18 cellular contexts compared by ENCODE assay signal in genomic region chr9:81266674-81267073, GRCh38.
A peak's percentile ranks its signal among the peaks of the same experiment; 100 is the strongest.
DNase-seq lines count a peak whose midpoint lies in the region; ATAC-seq, FAIRE-seq and TF ChIP-seq lines count a peak whose summit lies in the region.
"Had no signal": no experiment of that assay in that cellular context is flagged by ENCODE, and none has a peak within 500 bp of the region (broad histone marks: within the 10 kb centered on the region; RNA-seq: fewer than 3 reads in every experiment).

No MANE protein-coding gene starts in this region.

- DNase-seq in GM04503 (ENCODE audit: low read depth) (peak; percentile 8), PC-3 (peak; percentile 64), endothelial cell of umbilical vein (ENCODE audit: low read depth, low spot score) (no peak), kidney epithelial cell (ENCODE audit: low read depth) (peak; percentile 61), inferior parietal cortex (ENCODE audit: extremely low spot score) (no peak), NCI-H69 (lab: John Stamatoyannopoulos, UW) (no peak)
- DNase-seq in activated CD8-positive, alpha-beta T cell treated with anti-CD3 and anti-CD28 coated beads for 36 hours, result no peak
- DNase-seq: activated CD4-positive, alpha-beta memory T cell treated with anti-CD3 and anti-CD28 coated beads, Interleukin-2, amount 10 ng/mL, durations not matched to agents 7 days and 5 days; activated T-cell treated with anti-CD3 and anti-CD28 coated beads, Interleukin-2, amount 50 U/mL, for 48 hours; effector memory CD4-positive, alpha-beta T cell; immature natural killer cell; naive thymus-derived CD8-positive, alpha-beta T cell; NCI-H2029 treated with DMSO at 0.1 percent for 48 hours; NCI-H526 treated with DMSO at 0.1 percent for 48 hours; testis had no signal

- H3K36me3 Mint-ChIP-seq in activated CD8-positive, alpha-beta T cell treated with anti-CD3 and anti-CD28 coated beads for 36 hours (ENCODE audit: low read depth), result no peaks in the 10 kb centered on the region
- H3K36me3 Mint-ChIP-seq: activated naive CD8-positive, alpha-beta T cell; immature natural killer cell; naive thymus-derived CD8-positive, alpha-beta T cell had no signal

- CTCF ChIA-PET in PC-3 (lab: Charles Lee), result no interaction called here
- CTCF ChIA-PET in endothelial cell of umbilical vein (lab: Charles Lee), result no interaction called here
- CTCF ChIA-PET in activated CD8-positive, alpha-beta T cell treated with anti-CD3 and anti-CD28 coated beads for 36 hours (lab: Charles Lee), result no interaction called here

- no peaks in the 10 kb centered on the region for H3K4me1 Mint-ChIP-seq in activated CD8-positive, alpha-beta T cell treated with anti-CD3 and anti-CD28 coated beads for 36 hours (ENCODE audit: low read depth)
- H3K4me1 Mint-ChIP-seq: activated CD4-positive, alpha-beta memory T cell treated with anti-CD3 and anti-CD28 coated beads, Interleukin-2, amount 10 ng/mL, durations not matched to agents 7 days and 5 days; central memory CD8-positive, alpha-beta T cell; immature natural killer cell; naive thymus-derived CD8-positive, alpha-beta T cell had no signal

- no peak overlapping the region for H3K27ac Mint-ChIP-seq in activated CD8-positive, alpha-beta T cell treated with anti-CD3 and anti-CD28 coated beads for 36 hours
- H3K27ac Mint-ChIP-seq: activated CD4-positive, alpha-beta memory T cell treated with anti-CD3 and anti-CD28 coated beads, Interleukin-2, amount 10 ng/mL, durations not matched to agents 7 days and 5 days; activated naive CD8-positive, alpha-beta T cell; immature natural killer cell; naive thymus-derived CD8-positive, alpha-beta T cell had no signal

- H3K9ac ChIP-seq in PC-3 (ENCODE audit: low read length) (no peak overlapping the region), endothelial cell of umbilical vein (replicated peaks; ENCODE audit: extremely low read depth, insufficient read depth, low read length) (no peak overlapping the region)

- no peaks in the 10 kb centered on the region for H3K36me3 ChIP-seq in PC-3 (ENCODE audit: low read depth, low read length)
- H3K36me3 ChIP-seq in endothelial cell of umbilical vein (ENCODE audit: control insufficient read depth in 2 of 2, extremely low read depth in 1 of 2, insufficient read depth in 2 of 2, low read length in 2 of 2), result no peaks in the 10 kb centered on the region
- no peaks in the 10 kb centered on the region for H3K36me3 ChIP-seq in kidney epithelial cell (ENCODE audit: control insufficient read depth, insufficient read depth, low read length)

- no peak overlapping the region for H2AFZ ChIP-seq in PC-3 (ENCODE audit: low read length)
- H2AFZ ChIP-seq in endothelial cell of umbilical vein (ENCODE audit: low read depth, low read length), result no peak overlapping the region

- no peaks in the 10 kb centered on the region for H3K27me3 Mint-ChIP-seq in activated CD8-positive, alpha-beta T cell treated with anti-CD3 and anti-CD28 coated beads for 36 hours
- H3K27me3 Mint-ChIP-seq: activated CD4-positive, alpha-beta memory T cell treated with anti-CD3 and anti-CD28 coated beads, Interleukin-2, amount 10 ng/mL, durations not matched to agents 7 days and 5 days; activated naive CD8-positive, alpha-beta T cell; central memory CD8-positive, alpha-beta T cell; naive thymus-derived CD8-positive, alpha-beta T cell had no signal

- H3K27ac ChIP-seq in PC-3 (ENCODE audit: low read length), result no peak overlapping the region
- no peak overlapping the region for H3K27ac ChIP-seq in endothelial cell of umbilical vein (ENCODE audit: insufficient read depth, low read depth, low read length)
- H3K27ac ChIP-seq: testis had no signal

- dilution Hi-C loops in endothelial cell of umbilical vein (cut with MboI; ENCODE audit: extremely low pct_ligation_motif_present, low sequenced_read_pairs), result no loop called here

- no peaks in the 10 kb centered on the region for H3F3A ChIP-seq in PC-3 (ENCODE audit: low read length, unreplicated experiment)

- no peaks in the 10 kb centered on the region for H3K9me2 ChIP-seq in PC-3 (replicated peaks; ENCODE audit: low read length)

- H3K9me3 Mint-ChIP-seq in activated CD8-positive, alpha-beta T cell treated with anti-CD3 and anti-CD28 coated beads for 36 hours, result peaks cover 12% of the 10 kb centered on the region

- H4K20me1 ChIP-seq in PC-3 (ENCODE audit: low read length), result no peaks in the 10 kb centered on the region
- no peaks in the 10 kb centered on the region for H4K20me1 ChIP-seq in endothelial cell of umbilical vein (replicated peaks; ENCODE audit: control insufficient read depth, extremely low read depth, insufficient read depth, low read length)

- H3K4me2 ChIP-seq in PC-3 (ENCODE audit: low read length) (no peak overlapping the region), endothelial cell of umbilical vein (ENCODE audit: insufficient read depth, low read length) (no peak overlapping the region)

- TF ChIP-seq POLR2A in endothelial cell of umbilical vein (IDR thresholded peaks at IDR 0.05; ENCODE audit: low read depth, low read length), result no peak

- no peak overlapping the region for H3K4me3 ChIP-seq in PC-3 (ENCODE audit: low read length)
- no peak overlapping the region for H3K4me3 ChIP-seq in endothelial cell of umbilical vein (replicated peaks in 1 of 3; ENCODE audit: insufficient read depth in 1 of 3, low read depth in 1 of 3, low read length in 3 of 3)
- H3K4me3 ChIP-seq in kidney epithelial cell (ENCODE audit: low read depth, low read length), result no peak overlapping the region
- H3K4me3 ChIP-seq: testis had no signal

- no peaks in the 10 kb centered on the region for H3K9me3 ChIP-seq in PC-3 (ENCODE audit: low read length)
- H3K9me3 ChIP-seq in endothelial cell of umbilical vein (replicated peaks; ENCODE audit: control insufficient read depth, insufficient read depth, low read length), result no peaks in the 10 kb centered on the region
- H3K9me3 ChIP-seq: testis had no signal

- no peaks in the 10 kb centered on the region for H3K9me1 ChIP-seq in endothelial cell of umbilical vein (replicated peaks; ENCODE audit: control insufficient read depth, extremely low read depth, insufficient read depth, low read length)

- TF ChIP-seq CTCF in PC-3 (conservative IDR thresholded peaks at IDR 0.05; ENCODE audit: low read depth, low read length), result no peak
- TF ChIP-seq CTCF in endothelial cell of umbilical vein (IDR thresholded peaks at IDR 0.05; ENCODE audit: extremely low read depth in 1 of 2, insufficient read depth in 1 of 2, low read depth in 1 of 2, low read length in 2 of 2), result no peak
- TF ChIP-seq CTCF in kidney epithelial cell (IDR thresholded peaks at IDR 0.05; ENCODE audit: insufficient read depth, low read length, poor library complexity, severe bottlenecking), result no peak
- TF ChIP-seq CTCF in activated CD8-positive, alpha-beta T cell treated with anti-CD3 and anti-CD28 coated beads for 36 hours (IDR thresholded peaks at IDR 0.05), result no peak

- POLR2A ChIA-PET in PC-3 (lab: Charles Lee; ENCODE audit: unreplicated experiment), result no interaction called here
- POLR2A ChIA-PET in endothelial cell of umbilical vein (lab: Charles Lee), result no interaction called here
- POLR2A ChIA-PET in activated CD8-positive, alpha-beta T cell treated with anti-CD3 and anti-CD28 coated beads for 36 hours (lab: Charles Lee), result no interaction called here

- H3K79me2 ChIP-seq in PC-3 (ENCODE audit: low read length), result no peaks in the 10 kb centered on the region
- no peaks in the 10 kb centered on the region for H3K79me2 ChIP-seq in endothelial cell of umbilical vein (ENCODE audit: control insufficient read depth, insufficient read depth, low read length)

- ATAC-seq in PC-3, result peak; percentile 38
- no peak for ATAC-seq in activated CD8-positive, alpha-beta T cell treated with anti-CD3 and anti-CD28 coated beads for 36 hours
- ATAC-seq in GM21515 (IDR thresholded peaks at IDR 0.05; ENCODE audit: unreplicated experiment), result no peak
- ATAC-seq: naive thymus-derived CD8-positive, alpha-beta T cell had no signal

- peaks cover 5% of the 10 kb centered on the region for H3K4me1 ChIP-seq in PC-3 (ENCODE audit: insufficient read depth, low read length)
- H3K4me1 ChIP-seq in endothelial cell of umbilical vein (ENCODE audit: control insufficient read depth, extremely low read depth, insufficient read depth, low read length), result no peaks in the 10 kb centered on the region
- H3K4me1 ChIP-seq: testis had no signal

- H3K27me3 ChIP-seq in PC-3 (ENCODE audit: low read length) (no peaks in the 10 kb centered on the region), endothelial cell of umbilical vein (ENCODE audit: control insufficient read depth in 2 of 2, insufficient read depth in 2 of 2, low read length in 2 of 2) (no peaks in the 10 kb centered on the region), kidney epithelial cell (ENCODE audit: control insufficient read depth, insufficient read depth, low read length) (no peaks in the 10 kb centered on the region)
- H3K27me3 ChIP-seq: testis had no signal

- intact Hi-C loops in PC-3 (cut with micrococcal nuclease), result no loop called here
- intact Hi-C loops in endothelial cell of umbilical vein (cut with micrococcal nuclease), result no loop called here
- intact Hi-C loops in activated CD8-positive, alpha-beta T cell treated with anti-CD3 and anti-CD28 coated beads for 36 hours (cut with micrococcal nuclease), result no loop called here

- FAIRE-seq in endothelial cell of umbilical vein (lab: Jason Lieb, UNC), result no peak

- BruUV-seq in PC-3 (replicated peaks; lab: Mats Ljungman, UMichigan) (no TSS peak), endothelial cell of umbilical vein (replicated peaks; lab: Mats Ljungman, UMichigan) (no TSS peak)

- no peak overlapping the region for H3K4me3 Mint-ChIP-seq in activated CD8-positive, alpha-beta T cell treated with anti-CD3 and anti-CD28 coated beads for 36 hours
- H3K4me3 Mint-ChIP-seq: activated CD4-positive, alpha-beta memory T cell treated with anti-CD3 and anti-CD28 coated beads, Interleukin-2, amount 10 ng/mL, durations not matched to agents 7 days and 5 days; activated naive CD8-positive, alpha-beta T cell; central memory CD8-positive, alpha-beta T cell; immature natural killer cell; naive thymus-derived CD8-positive, alpha-beta T cell had no signal

TF ChIP-seq in endothelial cell of umbilical vein, 7 proteins besides CTCF, POLR2A, EP300 and RAD21:
- TF ChIP-seq JUN (IDR thresholded peaks at IDR 0.05; ENCODE audit: borderline replicate concordance, insufficient read depth, insufficient read length, low read depth), result no peak
- peak; percentile 36 for TF ChIP-seq FOS (IDR thresholded peaks at IDR 0.05; ENCODE audit: borderline replicate concordance, insufficient read depth, low read length)

Comparison
In these comparisons a context has a peak if more than half of its experiments do, and no peak if none do; other contexts are left out.
1. DNase-seq: peak in GM04503 (single experiment), PC-3 (single experiment) and kidney epithelial cell (single experiment); none in endothelial cell of umbilical vein (single experiment), inferior parietal cortex (single experiment), NCI-H69 (single experiment) and activated CD8-positive, alpha-beta T cell treated with anti-CD3 and anti-CD28 coated beads for 36 hours (single experiment).